8 cellular contexts compared by ENCODE assay signal in genomic region chr7:39623312-39624201, GRCh38. TPM values are rescaled to one million over a fixed set of nuclear protein-coding genes. Genes with fewer than 3 reads are reported as not detected.
DNase-seq lines count a peak whose midpoint lies in the region; ATAC-seq and TF ChIP-seq lines count a peak whose summit lies in the region.

TSS of gene RALA (plus strand) at chr7:39623572. CDS start at chr7:39686668, 63,096 bp downstream.

- H3K27me3 ChIP-seq in right atrium auricular region = no peaks in the 10 kb centered on the region
- no peaks in the 10 kb centered on the region for H3K27me3 ChIP-seq in psoas muscle (ENCODE audit: insufficient read depth in 3 of 3, low read length in 2 of 3)

- H3K4me3 ChIP-seq in right atrium auricular region (peak within 1 kb of the TSS; percentile 79 to 89), psoas muscle (peak within 1 kb of the TSS; percentile 94), urinary bladder (ENCODE audit: low read depth, low read length) (peak within 1 kb of the TSS; percentile 97)

- no peaks in the 10 kb centered on the region for H3K9me3 ChIP-seq in right atrium auricular region
- H3K9me3 ChIP-seq in psoas muscle = no peaks in the 10 kb centered on the region

- ATAC-seq in GM18499 (IDR thresholded peaks at IDR 0.05; ENCODE audit: insufficient read depth, unreplicated experiment) (peak; percentile 72), HG02885 (IDR thresholded peaks at IDR 0.05; ENCODE audit: poor library complexity, unreplicated experiment) (peak; percentile 95), psoas muscle (peak; percentile 99)

- peaks cover 0 to 50% of the 10 kb centered on the region in 2 donors for H3K4me1 ChIP-seq in right atrium auricular region
- peaks cover 40% of the 10 kb centered on the region for H3K4me1 ChIP-seq in psoas muscle
- no peaks in the 10 kb centered on the region for H3K4me1 ChIP-seq in urinary bladder (ENCODE audit: insufficient read depth)

- intact Hi-C loops in T-helper 2 cell treated with Interferon-gamma antibody and Interleukin-4, amounts not matched to agents 100 ng/mL and 5 ng/mL, for 36 hours (cut with micrococcal nuclease) = loop anchor here (1.0 to 10.0 kb wide), 7 partner anchors 15 to 716 kb away; partner anchors contain the start of genes MPLKIP, SUGCT, VPS41 and YAE1
- intact Hi-C loops in psoas muscle (cut with DNase I) = loop anchor here (1.0 to 10.0 kb wide), 7 partner anchors 27 to 509 kb away; partner anchors contain the start of genes CDK13 (in 1 of the 2) and MPLKIP (in 1 of the 2)

- H3K27ac ChIP-seq in right atrium auricular region = peak within 1 kb of the TSS; percentile 92 to 94
- peak within 1 kb of the TSS; percentile 92 for H3K27ac ChIP-seq in psoas muscle
- H3K27ac ChIP-seq in urinary bladder (ENCODE audit: low read depth) = peak within 1 kb of the TSS; percentile 80

- H3K36me3 ChIP-seq in right atrium auricular region = no peaks in the 10 kb centered on the region
- H3K36me3 ChIP-seq in psoas muscle (ENCODE audit: insufficient read depth in 1 of 2, low read depth in 1 of 2) = no peaks in the 10 kb centered on the region
- H3K36me3 ChIP-seq in urinary bladder (ENCODE audit: insufficient read depth) = no peaks in the 10 kb centered on the region

- peak in 1 of 2 donors; percentile 25 for TF ChIP-seq CTCF in right atrium auricular region (IDR thresholded peaks at IDR 0.05)
- TF ChIP-seq CTCF in psoas muscle (IDR thresholded peaks at IDR 0.05) = no peak

- DNase-seq in NCI-H187 treated with DMSO at 0.1 percent for 48 hours (lab: John Stamatoyannopoulos, UW) = peak; percentile 56
- peak; percentile 75 to 96 (median 91) for DNase-seq in anterior cingulate cortex (lab: John Stamatoyannopoulos, UW)
- peak; percentile 90 for DNase-seq in right atrium auricular region (ENCODE audit: low spot score)
- peak; percentile 93 to 97 for DNase-seq in psoas muscle

- 0 to 1% (median 0%) methylated on average over 56 to 100 of the region's 100 CpGs for WGBS in psoas muscle, 3 donors
- WGBS in urinary bladder = under 1% methylated on average over 100 of the region's 100 CpGs

RNA-seq across cellular contexts. Expression of gene RALA, which starts in this region (rescaled TPM):
- 30.6 and 30.8 TPM in 2 replicates for total RNA-seq in T-helper 2 cell treated with Interferon-gamma antibody and Interleukin-4, amounts not matched to agents 100 ng/mL and 5 ng/mL, for 36 hours
- total RNA-seq in right atrium auricular region (10 to 100 TPM; 13.2 to 14.0 TPM), psoas muscle (10 to 100 TPM; 15.7 to 19.3 (median 17.7) TPM), urinary bladder (32.7 TPM)
- polyA plus RNA-seq in psoas muscle (10 to 100 TPM; 15.1 to 33.9 (median 28.7) TPM), urinary bladder (23.5 TPM)

Comparison
In these comparisons a context has a peak if more than half of its experiments do, and no peak if none do; other contexts are left out.
1. Peak in every context shown above with its lines: DNase-seq, ATAC-seq, H3K4me3 ChIP-seq and H3K27ac ChIP-seq.